ENCODE assay signal across 8 cellular contexts in the genomic region with DNA sequence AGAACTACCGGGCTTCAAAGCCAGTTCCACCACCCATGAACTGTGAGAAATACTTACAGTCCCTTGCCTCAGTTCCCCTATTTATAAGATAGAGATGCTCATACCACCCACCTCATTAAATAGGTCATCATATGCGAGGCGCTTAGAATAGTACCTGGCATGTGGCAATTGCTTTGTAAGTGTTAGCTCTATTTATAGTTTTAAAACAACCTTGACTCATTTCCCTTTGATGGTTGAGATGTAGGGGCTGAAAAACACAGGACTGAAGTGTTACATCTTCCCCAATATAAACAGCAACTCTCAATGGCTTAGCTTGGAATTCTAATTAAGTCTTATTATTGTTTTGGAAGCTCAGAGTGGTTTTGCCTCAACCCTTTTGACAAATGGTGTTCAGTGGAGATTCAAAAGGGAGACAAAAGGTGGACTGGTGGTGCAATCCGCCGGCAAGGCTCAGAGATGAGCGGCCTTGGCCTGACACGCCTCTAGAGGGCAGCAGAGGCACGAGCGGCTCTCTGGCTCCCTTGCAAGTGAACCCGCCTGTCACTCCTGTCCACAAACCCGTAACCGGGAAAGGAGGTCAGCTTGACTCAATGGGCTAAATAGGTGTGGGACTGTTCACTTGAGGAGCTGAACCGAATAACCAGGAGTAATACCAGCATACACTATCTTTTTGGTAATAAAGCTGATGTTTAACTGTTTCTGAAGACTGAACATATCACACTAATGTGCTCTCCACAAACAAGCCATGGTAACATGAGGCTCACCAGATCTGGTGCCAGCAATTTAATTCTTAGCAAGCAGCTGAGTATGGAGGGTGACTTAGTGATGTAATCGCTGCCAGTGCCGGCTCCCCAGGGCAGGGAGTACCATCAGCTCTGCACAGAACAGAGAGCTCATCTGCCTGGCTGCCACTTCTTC. TPM values are rescaled to one million over a fixed set of nuclear protein-coding genes. Genes with fewer than 3 reads are reported as not detected.
A peak's percentile ranks its signal among the peaks of the same experiment; 100 is the strongest.
DNase-seq lines count a peak whose midpoint lies in the region; ATAC-seq and TF ChIP-seq lines count a peak whose summit lies in the region.

No MANE protein-coding gene starts in this region.

- H3K4me3 ChIP-seq in BE2C (ENCODE audit: low read depth, low read length) = peak overlapping the region; percentile 38

- H3K27ac Mint-ChIP-seq in central memory CD8-positive, alpha-beta T cell (ENCODE audit: low read depth) = no peak overlapping the region

- no peak overlapping the region for H3K4me3 Mint-ChIP-seq in central memory CD8-positive, alpha-beta T cell

- H3K4me1 Mint-ChIP-seq in central memory CD8-positive, alpha-beta T cell = peaks cover 4% of the 10 kb centered on the region

- H3K9me3 ChIP-seq in BE2C = no peaks in the 10 kb centered on the region

- H3K36me3 Mint-ChIP-seq in central memory CD8-positive, alpha-beta T cell (ENCODE audit: insufficient read depth) = no peaks in the 10 kb centered on the region

- DNase-seq in BE2C (peak; percentile 90), NCI-H345 (lab: John Stamatoyannopoulos, UW) (peak; percentile 84), left lobe of liver (ENCODE audit: low spot score) (peak; percentile 87)
- DNase-seq in activated CD4-positive, CD25-positive, alpha-beta regulatory T cell treated with anti-CD3 and anti-CD28 coated beads, Interleukin-2, amount 50 U/mL, for 72 hours = peak; percentile 84
- peak; percentile 70 to 79 for DNase-seq in central memory CD8-positive, alpha-beta T cell (ENCODE audit: low spot score in 2 of 2)
- peak; percentile 80 for DNase-seq in stimulated activated CD4-positive, alpha-beta T cell treated with anti-CD3 and anti-CD28 coated beads, Interleukin-4, amount 100 ng/mL, for 1 hour

- TF ChIP-seq CTCF in BE2C (IDR thresholded peaks at IDR 0.05; ENCODE audit: low read depth, low read length) = peak; percentile 100

- no peaks in the 10 kb centered on the region for H3K27me3 ChIP-seq in BE2C

- ATAC-seq in GM19025 (IDR thresholded peaks at IDR 0.05; ENCODE audit: low read depth, unreplicated experiment) (peak; percentile 90), HG03175 (IDR thresholded peaks at IDR 0.05; ENCODE audit: unreplicated experiment) (peak; percentile 92), left lobe of liver (peak; percentile 100)
- peak; percentile 79 for ATAC-seq in central memory CD8-positive, alpha-beta T cell (replicated peaks; ENCODE audit: extremely low read depth, poor library complexity, severe bottlenecking)

- no peaks in the 10 kb centered on the region for H3K36me3 ChIP-seq in BE2C

- no peaks in the 10 kb centered on the region for H3K4me1 ChIP-seq in BE2C

- H3K27me3 Mint-ChIP-seq in central memory CD8-positive, alpha-beta T cell = peaks cover 93% of the 10 kb centered on the region

- no peaks in the 10 kb centered on the region for H3K9me3 Mint-ChIP-seq in central memory CD8-positive, alpha-beta T cell

RNA-seq across cellular contexts. Expression of a gene that starts 19.5 kb away (rescaled TPM):
- polyA plus RNA-seq in BE2C (2012; ENCODE audit: insufficient read depth, insufficient read length, low read depth) = 16.5 TPM
- total RNA-seq in left lobe of liver = 20.6 TPM

Comparison
In these comparisons a context has a peak if more than half of its experiments do, and no peak if none do; other contexts are left out.
1. Peak in every context shown above with its lines: DNase-seq, ATAC-seq and H3K4me3 ChIP-seq.